8 cellular contexts compared by ENCODE assay signal in the genomic region with DNA sequence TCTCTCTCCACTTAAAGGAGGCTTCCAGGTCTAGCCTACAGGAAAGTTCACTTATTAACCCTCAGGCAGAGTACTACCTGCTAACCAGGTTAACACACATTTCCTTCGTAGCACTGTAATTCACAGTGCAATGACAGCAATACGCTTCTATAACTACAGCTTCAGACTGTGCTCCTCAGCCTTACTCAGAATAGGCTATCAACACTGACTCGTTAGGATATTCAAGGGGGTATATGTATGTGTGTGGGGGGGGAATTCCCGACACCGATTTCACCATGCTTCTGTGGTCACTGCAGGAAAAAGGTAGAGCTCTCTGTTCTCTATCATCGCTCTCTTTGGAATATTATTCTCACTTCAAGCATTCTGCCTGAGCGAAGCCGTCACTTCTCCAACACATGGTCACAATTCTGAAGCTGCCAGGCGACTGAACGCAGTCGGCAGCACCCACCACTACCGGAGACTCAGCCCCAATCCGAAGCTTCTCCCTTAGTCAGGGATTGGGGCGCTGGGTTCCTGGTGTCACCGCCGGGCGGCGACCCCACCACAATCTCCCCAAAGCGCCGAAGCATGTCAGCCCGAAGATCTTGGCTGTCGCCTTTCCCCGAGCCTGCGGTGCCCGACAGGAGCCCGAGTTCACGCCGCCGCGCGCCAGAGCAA. TPM values are rescaled to one million over a fixed set of nuclear protein-coding genes. Genes with fewer than 3 reads are reported as not detected.
DNase-seq lines count a peak whose midpoint lies in the region; ATAC-seq and TF ChIP-seq lines count a peak whose summit lies in the region.

No MANE protein-coding gene starts in this region.

- H3K4me3 ChIP-seq in SJSA1 (peak overlapping the region; percentile 85), coronary artery (peak overlapping the region; percentile 100), aorta (ENCODE audit: low read length in 2 of 2) (peak overlapping the region; percentile 68 to 69)

- peaks cover 51% of the 10 kb centered on the region for H3K36me3 ChIP-seq in SJSA1
- H3K36me3 ChIP-seq in aorta (ENCODE audit: control insufficient read depth in 1 of 2, insufficient read depth in 2 of 2, low read length in 1 of 2), result peaks cover 0 to 3% of the 10 kb centered on the region in 2 donors

- peak; percentile 20 for ATAC-seq in HG02759 (IDR thresholded peaks at IDR 0.05; ENCODE audit: unreplicated experiment)
- ATAC-seq in naive B cell (ENCODE audit: low read depth in 2 of 2), result peak; percentile 24
- ATAC-seq in aorta (ENCODE audit: low FRiP score), result peak; percentile 9

- H3K27ac Mint-ChIP-seq in naive B cell, result peak overlapping the region; percentile 100

- H3K36me3 Mint-ChIP-seq in naive B cell, result peaks cover 0 to 4% of the 10 kb centered on the region in 2 donors

- DNase-seq in SJSA1 (ENCODE audit: low read depth in 1 of 2, low spot score in 2 of 2) (no peak), coronary artery (ENCODE audit: low spot score) (no peak), naive B cell (no peak), aorta (no peak), SHP77 treated with DMSO at 0.1 percent for 48 hours (lab: John Stamatoyannopoulos, UW) (no peak), NCI-H1092 treated with DMSO at 0.1 percent for 48 hours (lab: John Stamatoyannopoulos, UW) (no peak)

- H3K27me3 Mint-ChIP-seq in naive B cell, result no peaks in the 10 kb centered on the region

- H3K4me1 ChIP-seq in SJSA1 (replicated peaks), result peaks cover 17% of the 10 kb centered on the region
- H3K4me1 ChIP-seq in aorta (ENCODE audit: control insufficient read depth in 1 of 2, insufficient read depth in 2 of 2, low read length in 2 of 2), result peaks cover 0 to 3% of the 10 kb centered on the region in 2 donors

- WGBS in aorta, 2 donors, result 2% methylated on average over 31 of the region's 31 CpGs

- no peaks in the 10 kb centered on the region for H3K27me3 ChIP-seq in SJSA1 (replicated peaks)
- no peaks in the 10 kb centered on the region for H3K27me3 ChIP-seq in aorta (ENCODE audit: control insufficient read depth in 1 of 2, insufficient read depth in 2 of 2, low read length in 1 of 2)

- H3K9me3 ChIP-seq in SJSA1 (replicated peaks) (no peaks in the 10 kb centered on the region), aorta (ENCODE audit: control insufficient read depth, low read length) (no peaks in the 10 kb centered on the region)

- peak overlapping the region; percentile 98 for H3K27ac ChIP-seq in SJSA1
- H3K27ac ChIP-seq in coronary artery, result peak overlapping the region; percentile 84 to 98
- H3K27ac ChIP-seq in aorta (ENCODE audit: low read depth in 1 of 2, low read length in 2 of 2), result peak overlapping the region in 1 of 2 donors; percentile 38

- peak overlapping the region; percentile 93 to 100 (median 98) for H3K4me3 Mint-ChIP-seq in naive B cell

- intact Hi-C loops in aorta (cut with DNase I), result no loop called here

- TF ChIP-seq CTCF in GM12872 (IDR thresholded peaks at IDR 0.05; ENCODE audit: insufficient read depth, low read depth, low read length) (peak; percentile 17; the same call in 1 of the 3 replicates), coronary artery (IDR thresholded peaks at IDR 0.05) (no peak)

- peaks cover 43 to 72% (median 71%) of the 10 kb centered on the region in 3 donors for H3K4me1 Mint-ChIP-seq in naive B cell

- no peaks in the 10 kb centered on the region for H3K9me3 Mint-ChIP-seq in naive B cell

RNA-seq across cellular contexts. Expression of a gene that starts 0.6 kb away (rescaled TPM):
- total RNA-seq in SJSA1 (2014; rRNA removed; shearing (Covaris generic)), result 13.1 and 13.8 TPM in 2 replicates
- polyA plus RNA-seq in naive B cell (ENCODE audit: low read depth in 6 of 6), result 10 to 100 TPM in 5 of 6 donors, 1 to 10 TPM in 1; 4.5 to 31.6 (median 13.7) TPM
- total RNA-seq in aorta, result 10 to 100 TPM; 38.9 to 51.0 TPM
- 10 to 100 TPM in 1 of 2 donors, 1 to 10 TPM in 1; 5.6 to 30.8 TPM for polyA plus RNA-seq in aorta

RNA-seq across cellular contexts. Expression of a gene that starts 0.9 kb away (rescaled TPM):
- total RNA-seq in SJSA1 (2014; rRNA removed; shearing (Covaris generic)), result 91.5 and 113 TPM in 2 replicates
- polyA plus RNA-seq in naive B cell (ENCODE audit: low read depth in 6 of 6) (100 to 1,000 TPM in 1 of 6 donors, 10 to 100 TPM in 5; 70.1 to 103 (median 94.4) TPM), aorta (10 to 100 TPM; 37.9 to 38.8 TPM)
- total RNA-seq in aorta, result 10 to 100 TPM; 24.6 to 26.6 TPM

RNA-seq across cellular contexts. Expression of a gene that starts 10.2 kb away (rescaled TPM):
- 8.5 and 10.7 TPM in 2 replicates for total RNA-seq in SJSA1 (2014; rRNA removed; shearing (Covaris generic))
- polyA plus RNA-seq in naive B cell (ENCODE audit: low read depth in 6 of 6) (100 to 1,000 TPM in 5 of 6 donors, 10 to 100 TPM in 1; 95.1 to 133 (median 105) TPM), aorta (10 to 100 TPM; 27.7 to 33.0 TPM)
- 10 to 100 TPM; 26.2 to 27.4 TPM for total RNA-seq in aorta

RNA-seq across cellular contexts. Expression of a gene that starts 28.4 kb away (rescaled TPM):
- total RNA-seq in SJSA1 (2014; rRNA removed; shearing (Covaris generic)), result 8.5 and 21.7 TPM in 2 replicates
- polyA plus RNA-seq in naive B cell (ENCODE audit: low read depth in 6 of 6) (10 to 100 TPM; 26.1 to 41.8 (median 31.3) TPM), aorta (1 to 10 TPM; 5.0 to 7.8 TPM)
- total RNA-seq in aorta, result 10 to 100 TPM in 1 of 2 donors, 1 to 10 TPM in 1; 8.0 to 15.7 TPM

RNA-seq across cellular contexts. Expression of a gene that starts 55.3 kb away (rescaled TPM):
- 75.1 and 110 TPM in 2 replicates for total RNA-seq in SJSA1 (2014; rRNA removed; shearing (Covaris generic))
- polyA plus RNA-seq in naive B cell (ENCODE audit: low read depth in 6 of 6) (10 to 100 TPM; 11.7 to 41.1 (median 33.4) TPM), aorta (10 to 100 TPM; 17.2 to 99.5 TPM)
- total RNA-seq in aorta, result 10 to 100 TPM; 71.0 to 76.2 TPM
